Comparison of ENCODE assay signal across 1 cellular context in the genomic region with DNA sequence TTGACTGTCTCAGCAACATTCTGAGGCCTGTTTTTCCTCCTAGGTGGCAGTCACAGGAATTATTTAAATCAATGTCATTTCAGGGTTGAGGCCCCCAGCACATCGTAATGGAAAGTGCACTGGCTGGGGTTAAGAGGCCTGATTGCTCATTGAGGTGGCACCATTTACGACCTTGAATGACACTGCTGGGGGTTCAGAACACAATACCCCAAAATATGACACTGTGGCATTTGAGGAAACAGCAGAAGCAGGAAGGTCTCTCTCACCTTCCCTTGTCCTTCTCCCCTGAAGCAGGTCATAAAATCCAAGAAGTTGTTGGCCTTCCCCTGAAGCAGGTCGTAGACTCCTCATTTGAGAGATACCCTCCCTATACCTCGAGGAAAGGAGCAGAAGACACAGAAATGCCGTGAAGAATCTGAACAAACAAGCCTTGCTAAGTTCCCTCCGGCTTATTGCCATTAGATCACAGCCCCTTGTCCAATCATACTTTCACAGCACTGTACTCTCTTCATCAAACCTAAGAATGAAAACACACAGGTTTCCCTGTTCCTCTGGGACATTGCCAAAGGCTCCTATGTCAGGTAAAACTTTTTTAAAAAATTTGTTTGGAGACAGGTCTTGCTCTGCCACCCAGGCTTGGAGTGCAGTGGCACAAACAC.
TF ChIP-seq lines count a peak whose summit lies in the region.

No MANE protein-coding gene starts in this region.

TF ChIP-seq in GM12878, 131 proteins besides CTCF, POLR2A, EP300 and RAD21 (continued from another document and continues in another):
- TF ChIP-seq, protein P1, sequence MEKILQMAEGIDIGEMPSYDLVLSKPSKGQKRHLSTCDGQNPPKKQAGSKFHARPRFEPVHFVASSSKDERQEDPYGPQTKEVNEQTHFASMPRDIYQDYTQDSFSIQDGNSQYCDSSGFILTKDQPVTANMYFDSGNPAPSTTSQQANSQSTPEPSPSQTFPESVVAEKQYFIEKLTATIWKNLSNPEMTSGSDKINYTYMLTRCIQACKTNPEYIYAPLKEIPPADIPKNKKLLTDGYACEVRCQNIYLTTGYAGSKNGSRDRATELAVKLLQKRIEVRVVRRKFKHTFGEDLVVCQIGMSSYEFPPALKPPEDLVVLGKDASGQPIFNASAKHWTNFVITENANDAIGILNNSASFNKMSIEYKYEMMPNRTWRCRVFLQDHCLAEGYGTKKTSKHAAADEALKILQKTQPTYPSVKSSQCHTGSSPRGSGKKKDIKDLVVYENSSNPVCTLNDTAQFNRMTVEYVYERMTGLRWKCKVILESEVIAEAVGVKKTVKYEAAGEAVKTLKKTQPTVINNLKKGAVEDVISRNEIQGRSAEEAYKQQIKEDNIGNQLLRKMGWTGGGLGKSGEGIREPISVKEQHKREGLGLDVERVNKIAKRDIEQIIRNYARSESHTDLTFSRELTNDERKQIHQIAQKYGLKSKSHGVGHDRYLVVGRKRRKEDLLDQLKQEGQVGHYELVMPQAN (conservative IDR thresholded peaks at IDR 0.05), result no peak
- TF ChIP-seq TCF7 (IDR thresholded peaks at IDR 0.05; ENCODE audit: borderline replicate concordance) (no peak), ZSCAN29 (IDR thresholded peaks at IDR 0.05) (no peak), SREBF2 (IDR thresholded peaks at IDR 0.05; ENCODE audit: low read length) (no peak), ETV6 (conservative IDR thresholded peaks at IDR 0.05 in 1 of 2, IDR thresholded peaks at IDR 0.05 in 1 of 2; ENCODE audit: borderline replicate concordance in 1 of 2, low read depth in 1 of 2) (0 out of 4 replicates have a peak, but pooled peaks of 1 of the 2 experiments have one; percentile 11), BACH1 (IDR thresholded peaks at IDR 0.05; ENCODE audit: borderline replicate concordance) (no peak), ZNF384 (IDR thresholded peaks at IDR 0.05; ENCODE audit: borderline replicate concordance, low read depth, low read length) (no peak), SMAD5 (IDR thresholded peaks at IDR 0.05; ENCODE audit: low read depth) (peak; percentile 75), CBX5 (IDR thresholded peaks at IDR 0.05; ENCODE audit: low read depth) (no peak), POU2F2 (IDR thresholded peaks at IDR 0.05; ENCODE audit: borderline replicate concordance, low read depth, low read length) (0 out of 3 replicates have a peak, but pooled peaks have one; percentile 10), HDAC6 (IDR thresholded peaks at IDR 0.05; ENCODE audit: unreplicated experiment) (no peak), PAX8 (IDR thresholded peaks at IDR 0.05) (no peak), ZBTB4 (CRISPR knock-in tag; IDR thresholded peaks at IDR 0.05) (no peak), WRNIP1 (IDR thresholded peaks at IDR 0.05; ENCODE audit: borderline replicate concordance, low read depth, low read length) (0 out of 2 replicates have a peak, but pooled peaks have one; percentile 15), RELA (IDR thresholded peaks at IDR 0.05; ENCODE audit: borderline replicate concordance, partially characterized antibody) (no peak), NBN (IDR thresholded peaks at IDR 0.05) (no peak), ZNF592 (IDR thresholded peaks at IDR 0.05) (no peak), MEF2B (IDR thresholded peaks at IDR 0.05; ENCODE audit: partially characterized antibody, poor library complexity, severe bottlenecking) (no peak), IRF4 (IDR thresholded peaks at IDR 0.05; ENCODE audit: low read depth, low read length) (no peak), MLLT1 (IDR thresholded peaks at IDR 0.05) (peak; percentile 11; the same call in 1 of the 2 replicates), MTA2 (IDR thresholded peaks at IDR 0.05; ENCODE audit: low read depth) (no peak), PRDM15 (CRISPR knock-in tag; IDR thresholded peaks at IDR 0.05) (no peak), CREB1 (IDR thresholded peaks at IDR 0.05; ENCODE audit: low read depth) (no peak), EGR1 (IDR thresholded peaks at IDR 0.05; ENCODE audit: borderline replicate concordance in 1 of 2, low read depth in 2 of 2, low read length in 2 of 2) (no peak), ZNF24 (IDR thresholded peaks at IDR 0.05) (no peak), NFXL1 (IDR thresholded peaks at IDR 0.05; ENCODE audit: borderline replicate concordance) (no peak), PKNOX1 (IDR thresholded peaks at IDR 0.05) (peak; percentile 66), ELK1 (IDR thresholded peaks at IDR 0.05; ENCODE audit: low read depth, low read length) (no peak)
- TF ChIP-seq, protein P2, sequence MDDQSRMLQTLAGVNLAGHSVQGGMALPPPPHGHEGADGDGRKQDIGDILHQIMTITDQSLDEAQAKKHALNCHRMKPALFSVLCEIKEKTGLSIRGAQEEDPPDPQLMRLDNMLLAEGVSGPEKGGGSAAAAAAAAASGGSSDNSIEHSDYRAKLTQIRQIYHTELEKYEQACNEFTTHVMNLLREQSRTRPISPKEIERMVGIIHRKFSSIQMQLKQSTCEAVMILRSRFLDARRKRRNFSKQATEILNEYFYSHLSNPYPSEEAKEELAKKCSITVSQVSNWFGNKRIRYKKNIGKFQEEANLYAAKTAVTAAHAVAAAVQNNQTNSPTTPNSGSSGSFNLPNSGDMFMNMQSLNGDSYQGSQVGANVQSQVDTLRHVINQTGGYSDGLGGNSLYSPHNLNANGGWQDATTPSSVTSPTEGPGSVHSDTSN (IDR thresholded peaks at IDR 0.05; ENCODE audit: insufficient replicate concordance, low read depth, low read length), result no peak
- TF ChIP-seq, protein P3, sequence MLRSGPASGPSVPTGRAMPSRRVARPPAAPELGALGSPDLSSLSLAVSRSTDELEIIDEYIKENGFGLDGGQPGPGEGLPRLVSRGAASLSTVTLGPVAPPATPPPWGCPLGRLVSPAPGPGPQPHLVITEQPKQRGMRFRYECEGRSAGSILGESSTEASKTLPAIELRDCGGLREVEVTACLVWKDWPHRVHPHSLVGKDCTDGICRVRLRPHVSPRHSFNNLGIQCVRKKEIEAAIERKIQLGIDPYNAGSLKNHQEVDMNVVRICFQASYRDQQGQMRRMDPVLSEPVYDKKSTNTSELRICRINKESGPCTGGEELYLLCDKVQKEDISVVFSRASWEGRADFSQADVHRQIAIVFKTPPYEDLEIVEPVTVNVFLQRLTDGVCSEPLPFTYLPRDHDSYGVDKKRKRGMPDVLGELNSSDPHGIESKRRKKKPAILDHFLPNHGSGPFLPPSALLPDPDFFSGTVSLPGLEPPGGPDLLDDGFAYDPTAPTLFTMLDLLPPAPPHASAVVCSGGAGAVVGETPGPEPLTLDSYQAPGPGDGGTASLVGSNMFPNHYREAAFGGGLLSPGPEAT (IDR thresholded peaks at IDR 0.05; ENCODE audit: low read depth), result no peak
- TF ChIP-seq, protein P4, sequence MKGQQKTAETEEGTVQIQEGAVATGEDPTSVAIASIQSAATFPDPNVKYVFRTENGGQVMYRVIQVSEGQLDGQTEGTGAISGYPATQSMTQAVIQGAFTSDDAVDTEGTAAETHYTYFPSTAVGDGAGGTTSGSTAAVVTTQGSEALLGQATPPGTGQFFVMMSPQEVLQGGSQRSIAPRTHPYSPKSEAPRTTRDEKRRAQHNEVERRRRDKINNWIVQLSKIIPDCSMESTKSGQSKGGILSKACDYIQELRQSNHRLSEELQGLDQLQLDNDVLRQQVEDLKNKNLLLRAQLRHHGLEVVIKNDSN (IDR thresholded peaks at IDR 0.05; ENCODE audit: borderline replicate concordance, extremely low read length, insufficient read depth, low read depth, low read length), result no peak
